1 cellular context compared by ENCODE assay signal in genomic region chr4:169208516-169208915, GRCh38.
TF ChIP-seq lines count a peak whose summit lies in the region.

No MANE protein-coding gene starts in this region.

TF ChIP-seq in HCT116, 20 proteins besides CTCF, POLR2A, EP300 and RAD21 (continued from another document):
- TF ChIP-seq TCF7L2 (IDR thresholded peaks at IDR 0.05; ENCODE audit: borderline replicate concordance, extremely low read depth, insufficient read depth, insufficient read length): no peak
TF ChIP-seq in HCT116: peak in this region for 0.
